In the genomic region with DNA sequence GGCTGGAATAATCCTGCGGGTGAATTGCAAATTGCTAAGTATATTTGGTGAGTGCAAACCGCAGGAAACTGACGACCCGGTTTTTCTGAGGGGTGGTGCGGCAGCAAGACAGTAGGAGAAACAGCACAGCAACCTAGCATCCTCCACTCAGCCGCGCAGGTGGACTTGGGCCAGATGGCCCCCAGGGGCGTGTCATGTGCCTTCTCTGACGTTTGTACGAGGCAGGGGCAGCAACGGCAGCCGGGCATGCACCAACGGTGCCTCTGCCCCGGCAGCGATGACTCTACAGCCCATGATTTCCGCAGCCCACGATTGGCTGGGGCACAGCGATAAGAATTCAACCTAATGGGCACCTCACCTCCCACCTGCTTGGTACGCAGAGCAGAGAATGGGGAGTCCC, we compare ENCODE assay signal across 10 cellular contexts. TPM values are rescaled to one million over a fixed set of nuclear protein-coding genes. Genes with fewer than 3 reads are reported as not detected.
DNase-seq lines count a peak whose midpoint lies in the region; ATAC-seq, FAIRE-seq and TF ChIP-seq lines count a peak whose summit lies in the region.
"Had no signal": no experiment of that assay in that cellular context is flagged by ENCODE, and none has a peak within 500 bp of the region (broad histone marks: within the 10 kb centered on the region; RNA-seq: fewer than 3 reads in every experiment).

No MANE protein-coding gene starts in this region.

- intact Hi-C loops in activated CD4-positive, alpha-beta T cell treated with anti-CD3 and anti-CD28 coated beads, Interleukin-2, amount 10 ng/mL, durations not matched to agents 24 days and 14 days (cut with micrococcal nuclease): loop anchor here (5.0 kb wide), 3 partner anchors 69 to 199 kb away; partner anchors contain the start of gene CLEC12B

- H3K4me1 ChIP-seq in small intestine (ENCODE audit: control insufficient read depth in 2 of 2, insufficient read depth in 1 of 2, low read depth in 1 of 2, low read length in 1 of 2): no peaks in the 10 kb centered on the region
- H3K4me1 ChIP-seq in BE2C: no peaks in the 10 kb centered on the region

- peak overlapping the region; percentile 84 for H3K4me3 Mint-ChIP-seq in activated CD4-positive, alpha-beta T cell treated with anti-CD3 and anti-CD28 coated beads, Interleukin-2, amount 10 ng/mL, durations not matched to agents 24 days and 14 days
- H3K4me3 Mint-ChIP-seq in memory B cell (peak overlapping the region; percentile 52), type B pancreatic cell (no peak overlapping the region)

- peak; percentile 41 for DNase-seq in DMS153 treated with DMSO at 0.1 percent for 48 hours (lab: John Stamatoyannopoulos, UW; ENCODE audit: unreplicated experiment)
- DNase-seq in activated CD4-positive, alpha-beta T cell treated with anti-CD3 and anti-CD28 coated beads, Interleukin-2, amount 10 ng/mL, durations not matched to agents 24 days and 14 days: peak; percentile 83
- DNase-seq in memory B cell (ENCODE audit: low spot score in 2 of 2): no peak
- DNase-seq in small intestine: no peak
- DNase-seq in type B pancreatic cell (ENCODE audit: extremely low spot score, unreplicated experiment): no peak
- DNase-seq in BE2C: no peak
- DNase-seq: GOT3 had no signal

- H3K27ac Mint-ChIP-seq in activated CD4-positive, alpha-beta T cell treated with anti-CD3 and anti-CD28 coated beads, Interleukin-2, amount 10 ng/mL, durations not matched to agents 24 days and 14 days: peak overlapping the region; percentile 75
- H3K27ac Mint-ChIP-seq in memory B cell: no peak overlapping the region
- no peak overlapping the region for H3K27ac Mint-ChIP-seq in type B pancreatic cell

- no peak for TF ChIP-seq CTCF in type B pancreatic cell (conservative IDR thresholded peaks at IDR 0.05)
- no peak for TF ChIP-seq CTCF in BE2C (IDR thresholded peaks at IDR 0.05; ENCODE audit: low read depth, low read length)

- 47 to 52% (median 50%) methylated on average over 19 of the region's 19 CpGs for WGBS in small intestine, 3 donors

- H3K36me3 ChIP-seq in small intestine (ENCODE audit: control insufficient read depth in 2 of 2, insufficient read depth in 2 of 2, low read length in 2 of 2) (no peaks in the 10 kb centered on the region), BE2C (no peaks in the 10 kb centered on the region)

- H3K4me3 ChIP-seq in small intestine (ENCODE audit: low read depth in 1 of 2, low read length in 2 of 2): no peak overlapping the region
- no peak overlapping the region for H3K4me3 ChIP-seq in BE2C (ENCODE audit: low read depth, low read length)

- no peaks in the 10 kb centered on the region for H3K9me3 ChIP-seq in small intestine (ENCODE audit: control insufficient read depth, low read depth)
- no peaks in the 10 kb centered on the region for H3K9me3 ChIP-seq in BE2C

- H3K27me3 ChIP-seq in small intestine (ENCODE audit: control insufficient read depth in 2 of 2, insufficient read depth in 2 of 2, low read length in 2 of 2): no peaks in the 10 kb centered on the region
- peaks cover 9% of the 10 kb centered on the region for H3K27me3 ChIP-seq in BE2C

- peaks cover 28% of the 10 kb centered on the region for H3K27me3 Mint-ChIP-seq in activated CD4-positive, alpha-beta T cell treated with anti-CD3 and anti-CD28 coated beads, Interleukin-2, amount 10 ng/mL, durations not matched to agents 24 days and 14 days
- H3K27me3 Mint-ChIP-seq in memory B cell (peaks cover 3% of the 10 kb centered on the region), type B pancreatic cell (peaks cover 23% of the 10 kb centered on the region)

- H3K27ac ChIP-seq in small intestine (ENCODE audit: low read depth in 1 of 2, low read length in 1 of 2): no peak overlapping the region
- H3K27ac ChIP-seq: KMS-11 had no signal

- no peaks in the 10 kb centered on the region for H3K9me3 Mint-ChIP-seq in activated CD4-positive, alpha-beta T cell treated with anti-CD3 and anti-CD28 coated beads, Interleukin-2, amount 10 ng/mL, durations not matched to agents 24 days and 14 days
- H3K9me3 Mint-ChIP-seq in memory B cell (no peaks in the 10 kb centered on the region), type B pancreatic cell (no peaks in the 10 kb centered on the region)

- peaks cover 37% of the 10 kb centered on the region for H3K4me1 Mint-ChIP-seq in activated CD4-positive, alpha-beta T cell treated with anti-CD3 and anti-CD28 coated beads, Interleukin-2, amount 10 ng/mL, durations not matched to agents 24 days and 14 days
- peaks cover 16% of the 10 kb centered on the region for H3K4me1 Mint-ChIP-seq in memory B cell
- no peaks in the 10 kb centered on the region for H3K4me1 Mint-ChIP-seq in type B pancreatic cell (ENCODE audit: unreplicated experiment)

- ATAC-seq in HG03108 (IDR thresholded peaks at IDR 0.05; ENCODE audit: unreplicated experiment): peak; percentile 83
- ATAC-seq in memory B cell (ENCODE audit: low read depth): peak; percentile 77
- no peak for ATAC-seq in GM21515 (IDR thresholded peaks at IDR 0.05; ENCODE audit: unreplicated experiment)

- no peak for FAIRE-seq in small intestine (lab: Jason Lieb, UNC)

- no peaks in the 10 kb centered on the region for H3K36me3 Mint-ChIP-seq in activated CD4-positive, alpha-beta T cell treated with anti-CD3 and anti-CD28 coated beads, Interleukin-2, amount 10 ng/mL, durations not matched to agents 24 days and 14 days (ENCODE audit: low read depth)
- H3K36me3 Mint-ChIP-seq in memory B cell (no peaks in the 10 kb centered on the region), type B pancreatic cell (no peaks in the 10 kb centered on the region)

RNA-seq across cellular contexts. Expression of gene CLEC2A, which starts 11.1 kb away (rescaled TPM):
- not detected in 2 replicates for total RNA-seq in activated CD4-positive, alpha-beta T cell treated with anti-CD3 and anti-CD28 coated beads, Interleukin-2, amount 10 ng/mL, durations not matched to agents 24 days and 14 days
- not detected for polyA plus RNA-seq in small intestine
- not detected in 2 replicates for total RNA-seq in type B pancreatic cell (ENCODE audit: low replicate concordance)
- not detected for polyA plus RNA-seq in BE2C (2012; ENCODE audit: insufficient read depth, insufficient read length, low read depth)

RNA-seq across cellular contexts. Expression of gene CLEC12A, which starts 28.0 kb away (rescaled TPM):
- total RNA-seq in activated CD4-positive, alpha-beta T cell treated with anti-CD3 and anti-CD28 coated beads, Interleukin-2, amount 10 ng/mL, durations not matched to agents 24 days and 14 days: 0.28 TPM in 1 of 2 replicates, not detected in the other
- 1 to 10 TPM in 1 of 3 donors, not detected in 2; 1.5 TPM for polyA plus RNA-seq in small intestine
- total RNA-seq in type B pancreatic cell (ENCODE audit: low replicate concordance): 0.50 and 0.65 TPM in 2 replicates
- polyA plus RNA-seq in BE2C (2012; ENCODE audit: insufficient read depth, insufficient read length, low read depth): not detected

RNA-seq across cellular contexts. Expression of gene CLEC1B, which starts 55.7 kb away (rescaled TPM):
- not detected in 2 replicates for total RNA-seq in activated CD4-positive, alpha-beta T cell treated with anti-CD3 and anti-CD28 coated beads, Interleukin-2, amount 10 ng/mL, durations not matched to agents 24 days and 14 days
- not detected for polyA plus RNA-seq in small intestine
- total RNA-seq in type B pancreatic cell (ENCODE audit: low replicate concordance): 0.62 TPM in 1 of 2 replicates, not detected in the other
- not detected for polyA plus RNA-seq in BE2C (2012; ENCODE audit: insufficient read depth, insufficient read length, low read depth)

Comparison
In these comparisons a context has a peak if more than half of its experiments do, and no peak if none do; other contexts are left out.
1. DNase-seq: peak in DMS153 treated with DMSO at 0.1 percent for 48 hours (single experiment) and activated CD4-positive, alpha-beta T cell treated with anti-CD3 and anti-CD28 coated beads, Interleukin-2, amount 10 ng/mL, durations not matched to agents 24 days and 14 days (single experiment); none in memory B cell (0 of 2), small intestine (single experiment), type B pancreatic cell (single experiment) and BE2C (single experiment).